In genomic region chr10:74373059-74373458, GRCh38 we compare ENCODE assay signal across 29 cellular contexts.
"Had no signal": no experiment of that assay in that cellular context is flagged by ENCODE, and none has a peak within 500 bp of the region (broad histone marks: within the 10 kb centered on the region; RNA-seq: fewer than 3 reads in every experiment).

No MANE protein-coding gene starts in this region.

- H3K27ac ChIP-seq: adrenal gland, body of pancreas, breast epithelium, PC-9 had no signal

- H3K4me3 ChIP-seq: adrenal gland, body of pancreas, breast epithelium, MG63, PC-9 had no signal

- H3K36me3 ChIP-seq: adrenal gland, breast epithelium, MG63 had no signal

- H3K4me2 ChIP-seq: PC-9 had no signal

- DNase-seq: activated CD4-positive, alpha-beta T cell treated with anti-CD3 and anti-CD28 coated beads, Interleukin-2, amount 10 ng/mL, durations not matched to agents 24 days and 14 days; activated CD4-positive, alpha-beta T cell treated with anti-CD3 and anti-CD28 coated beads, Interleukin-2, amount 50 U/mL, for 4 hours; activated CD8-positive, alpha-beta T cell treated with anti-CD3 and anti-CD28 coated beads for 36 hours; activated gamma-delta T cell; activated naive CD4-positive, alpha-beta T cell treated with anti-CD3 and anti-CD28 coated beads for 36 hours; activated T-cell treated with anti-CD3 and anti-CD28 coated beads, Interleukin-2, amount 50 U/mL, for 1 hour; activated T-cell treated with anti-CD3 and anti-CD28 coated beads, Interleukin-2, amount 50 U/mL, for 72 hours; adrenal gland; body of pancreas; MG63; NCI-H1048; NCI-H1105 treated with DMSO at 0.1 percent for 48 hours; NCI-H1436; NCI-H1694; NCI-H1930; NCI-H2081 treated with DMSO at 0.1 percent for 48 hours; NCI-H345; NCI-H524 treated with DMSO at 0.1 percent for 48 hours; NCI-H748 treated with DMSO at 0.1 percent for 48 hours; NK-92 treated with Interleukin-12 subunit alpha and Interleukin-12 subunit beta, amount 100 ng/mL, for 24 hours; PC-9; Right ventricle myocardium superior; SW 1271; T-helper 1 cell; T-helper 2 cell; T-helper 9 cell had no signal

- H3K27me3 ChIP-seq: adrenal gland, body of pancreas, breast epithelium, MG63 had no signal

- H3K4me3 Mint-ChIP-seq: activated CD4-positive, alpha-beta T cell treated with anti-CD3 and anti-CD28 coated beads, Interleukin-2, amount 10 ng/mL, durations not matched to agents 24 days and 14 days; activated CD8-positive, alpha-beta T cell treated with anti-CD3 and anti-CD28 coated beads for 36 hours; activated naive CD4-positive, alpha-beta T cell treated with anti-CD3 and anti-CD28 coated beads for 36 hours; activated T-cell treated with anti-CD3 and anti-CD28 coated beads, Interleukin-2, amount 50 U/mL, for 72 hours had no signal

- H3K27me3 Mint-ChIP-seq: activated CD4-positive, alpha-beta T cell treated with anti-CD3 and anti-CD28 coated beads, Interleukin-2, amount 10 ng/mL, durations not matched to agents 24 days and 14 days; activated CD8-positive, alpha-beta T cell treated with anti-CD3 and anti-CD28 coated beads for 36 hours had no signal

- H3K9me3 ChIP-seq: adrenal gland, body of pancreas, breast epithelium, MG63 had no signal

- ATAC-seq: activated CD8-positive, alpha-beta T cell treated with anti-CD3 and anti-CD28 coated beads for 36 hours; activated naive CD4-positive, alpha-beta T cell treated with anti-CD3 and anti-CD28 coated beads, Interleukin-2, amount 50 U/mL, for 72 hours; activated T-cell treated with anti-CD3 and anti-CD28 coated beads, Interleukin-2, amount 50 U/mL, for 72 hours; body of pancreas had no signal

- H3K4me1 ChIP-seq: adrenal gland, body of pancreas, breast epithelium had no signal

- H2AFZ ChIP-seq: PC-9 had no signal

- H3K27ac Mint-ChIP-seq: activated CD4-positive, alpha-beta T cell treated with anti-CD3 and anti-CD28 coated beads, Interleukin-2, amount 10 ng/mL, durations not matched to agents 24 days and 14 days; activated CD8-positive, alpha-beta T cell treated with anti-CD3 and anti-CD28 coated beads for 36 hours; activated naive CD4-positive, alpha-beta T cell treated with anti-CD3 and anti-CD28 coated beads for 36 hours; activated naive CD4-positive, alpha-beta T cell treated with anti-CD3 and anti-CD28 coated beads, Interleukin-2, amount 50 U/mL, for 72 hours; activated T-helper 2 cell treated with anti-CD3 and anti-CD28 coated beads, Interferon-gamma antibody, Interleukin-2, Interleukin-4, amounts not matched to agents 10 μg/mL and 5 μg/mL and 100 μg/mL, durations not matched to agents 14 hours and 24 hours and 36 hours had no signal

- H3K9me3 Mint-ChIP-seq: activated CD8-positive, alpha-beta T cell treated with anti-CD3 and anti-CD28 coated beads for 36 hours; activated naive CD4-positive, alpha-beta T cell treated with anti-CD3 and anti-CD28 coated beads for 36 hours; activated naive CD4-positive, alpha-beta T cell treated with anti-CD3 and anti-CD28 coated beads, Interleukin-2, amount 50 U/mL, for 72 hours; activated T-cell treated with anti-CD3 and anti-CD28 coated beads, Interleukin-2, amount 50 U/mL, for 72 hours; activated T-helper 2 cell treated with anti-CD3 and anti-CD28 coated beads, Interferon-gamma antibody, Interleukin-2, Interleukin-4, amounts not matched to agents 10 μg/mL and 5 μg/mL and 100 μg/mL, durations not matched to agents 14 hours and 24 hours and 36 hours had no signal
